Comparison of ENCODE assay signal across 21 cellular contexts in genomic region chr6:12935637-12936036, GRCh38.
"Had no signal": no experiment of that assay in that cellular context is flagged by ENCODE, and none has a peak within 500 bp of the region (broad histone marks: within the 10 kb centered on the region; RNA-seq: fewer than 3 reads in every experiment).

No MANE protein-coding gene starts in this region.

- H3K4me3 Mint-ChIP-seq: endodermal cell; naive thymus-derived CD4-positive, alpha-beta T cell; stimulated activated naive B cell treated with anti-CD40 and anti-IgM and Interleukin-4, amounts not matched to agents 10 μg/mL and 1 μg/mL and 100 μg/mL, for 72 hours; stimulated activated naive CD8-positive, alpha-beta T cell treated with anti-CD3 and anti-CD28 coated beads, Interleukin-15, amount 100 ng/mL, for 72 hours had no signal

- H3K27me3 Mint-ChIP-seq: stimulated activated naive CD8-positive, alpha-beta T cell treated with anti-CD3 and anti-CD28 coated beads, Interleukin-15, amount 100 ng/mL, for 72 hours had no signal

- H3K4me1 Mint-ChIP-seq: naive thymus-derived CD4-positive, alpha-beta T cell; stimulated activated naive CD8-positive, alpha-beta T cell treated with anti-CD3 and anti-CD28 coated beads, Interleukin-15, amount 100 ng/mL, for 72 hours had no signal

- ATAC-seq: heart left ventricle; left lobe of liver; naive thymus-derived CD4-positive, alpha-beta T cell; stimulated activated naive B cell treated with anti-CD40 and anti-IgM and Interleukin-4, amounts not matched to agents 10 μg/mL and 1 μg/mL and 100 μg/mL, for 72 hours; stimulated activated naive CD8-positive, alpha-beta T cell treated with anti-CD3 and anti-CD28 coated beads, Interleukin-15, amount 100 ng/mL, for 72 hours had no signal

- DNase-seq: effector CD4-positive, alpha-beta T cell; endodermal cell; erythroblast; foreskin melanocyte; heart left ventricle; hippocampal formation; mammary epithelial cell; naive thymus-derived CD4-positive, alpha-beta T cell; posterior cingulate gyrus; sigmoid colon; stimulated activated CD4-positive, alpha-beta T cell treated with anti-CD3 and anti-CD28 coated beads, Interleukin-2, amount 100 ng/mL, for 24 hours; stimulated activated CD4-positive, alpha-beta T cell treated with anti-CD3 and anti-CD28 coated beads, Interleukin-4, amount 100 ng/mL, for 4 hours; stimulated activated naive B cell treated with anti-CD40 and anti-IgM and Interleukin-4, amounts not matched to agents 10 μg/mL and 1 μg/mL and 100 μg/mL, for 72 hours; stimulated activated naive CD8-positive, alpha-beta T cell treated with anti-CD3 and anti-CD28 coated beads, Interleukin-15, amount 100 ng/mL, for 72 hours; transverse colon had no signal

- H3K4me1 ChIP-seq: heart left ventricle, right atrium auricular region, sigmoid colon, transverse colon had no signal

- H3K9me3 Mint-ChIP-seq: endodermal cell; naive thymus-derived CD4-positive, alpha-beta T cell; stimulated activated naive B cell treated with anti-CD40 and anti-IgM and Interleukin-4, amounts not matched to agents 10 μg/mL and 1 μg/mL and 100 μg/mL, for 72 hours; stimulated activated naive CD8-positive, alpha-beta T cell treated with anti-CD3 and anti-CD28 coated beads, Interleukin-15, amount 100 ng/mL, for 72 hours had no signal

- H3K27ac ChIP-seq: coronary artery, heart left ventricle, right atrium auricular region, sigmoid colon, skin epidermis, thoracic aorta, transverse colon had no signal

- H3K27ac Mint-ChIP-seq: endodermal cell; naive thymus-derived CD4-positive, alpha-beta T cell; stimulated activated naive B cell treated with anti-CD40 and anti-IgM and Interleukin-4, amounts not matched to agents 10 μg/mL and 1 μg/mL and 100 μg/mL, for 72 hours; stimulated activated naive CD8-positive, alpha-beta T cell treated with anti-CD3 and anti-CD28 coated beads, Interleukin-15, amount 100 ng/mL, for 72 hours had no signal

- H3K27me3 ChIP-seq: heart left ventricle, right atrium auricular region, sigmoid colon, transverse colon had no signal

- H3K4me3 ChIP-seq: coronary artery, heart left ventricle, right atrium auricular region, sigmoid colon, skin epidermis, thoracic aorta, transverse colon had no signal

- H3K9me3 ChIP-seq: heart left ventricle, right atrium auricular region, sigmoid colon, thoracic aorta, transverse colon had no signal

- H3K36me3 ChIP-seq: heart left ventricle, right atrium auricular region, sigmoid colon, thoracic aorta, transverse colon had no signal

- H3K36me3 Mint-ChIP-seq: naive thymus-derived CD4-positive, alpha-beta T cell; stimulated activated naive B cell treated with anti-CD40 and anti-IgM and Interleukin-4, amounts not matched to agents 10 μg/mL and 1 μg/mL and 100 μg/mL, for 72 hours had no signal

- FAIRE-seq: endothelial cell of umbilical vein had no signal
